In genomic region chr6:32148289-32148688, GRCh38 we compare ENCODE assay signal across 15 cellular contexts. TPM values are rescaled to one million over a fixed set of nuclear protein-coding genes. Genes with fewer than 3 reads are reported as not detected.
A peak's percentile ranks its signal among the peaks of the same experiment; 100 is the strongest.
DNase-seq lines count a peak whose midpoint lies in the region; ATAC-seq and TF ChIP-seq lines count a peak whose summit lies in the region.
"Had no signal": no experiment of that assay in that cellular context is flagged by ENCODE, and none has a peak within 500 bp of the region (broad histone marks: within the 10 kb centered on the region; RNA-seq: fewer than 3 reads in every experiment).

No MANE protein-coding gene starts in this region.

- no peak overlapping the region for H3K9ac ChIP-seq in colonic mucosa (ENCODE audit: low read depth in 2 of 2, low read length in 2 of 2)

- intact Hi-C loops in colonic mucosa (cut with DNase I) = no loop called here
- intact Hi-C loops in natural killer cell (cut with micrococcal nuclease) = loop anchor here (1.0 to 2.0 kb wide), 2 partner anchors 17 to 28 kb away; partner anchors contain the start of genes AGPAT1 and FKBPL
- intact Hi-C loops in upper lobe of right lung (cut with DNase I) = no loop called here

- H3K27me3 Mint-ChIP-seq in natural killer cell (ENCODE audit: low read depth in 2 of 2) = peaks cover 20 to 37% of the 10 kb centered on the region in 2 donors

- H3K9me3 ChIP-seq in colonic mucosa (no peaks in the 10 kb centered on the region), upper lobe of right lung (no peaks in the 10 kb centered on the region)
- H3K9me3 ChIP-seq: vagina had no signal

- TF ChIP-seq CTCF in colonic mucosa (IDR thresholded peaks at IDR 0.05) (no peak), natural killer cell (IDR thresholded peaks at IDR 0.05) (no peak), upper lobe of right lung (IDR thresholded peaks at IDR 0.05) (no peak), foreskin fibroblast (IDR thresholded peaks at IDR 0.05; ENCODE audit: low read depth, low read length) (no peak)

- H3K36me3 ChIP-seq in colonic mucosa (no peaks in the 10 kb centered on the region), upper lobe of right lung (no peaks in the 10 kb centered on the region)

- H3K4me3 ChIP-seq in colonic mucosa (peak overlapping the region; percentile 17), upper lobe of right lung (no peak overlapping the region), foreskin fibroblast (ENCODE audit: low read depth in 1 of 2, low read length in 2 of 2) (no peak overlapping the region)
- H3K4me3 ChIP-seq: SK-N-MC had no signal

- H3K27me3 ChIP-seq in colonic mucosa = no peaks in the 10 kb centered on the region
- peaks cover 27% of the 10 kb centered on the region for H3K27me3 ChIP-seq in upper lobe of right lung
- H3K27me3 ChIP-seq: vagina had no signal

- H3K36me3 Mint-ChIP-seq in natural killer cell = no peaks in the 10 kb centered on the region

- H3K9me3 Mint-ChIP-seq in natural killer cell = no peaks in the 10 kb centered on the region
- H3K9me3 Mint-ChIP-seq: HFFc6 had no signal

- ATAC-seq in natural killer cell (peak in 1 of 3 donors; percentile 17), upper lobe of right lung (no peak), HG03439 (IDR thresholded peaks at IDR 0.05; ENCODE audit: unreplicated experiment) (no peak)

- peak; percentile 12 for DNase-seq in stimulated activated CD4-positive, alpha-beta T cell treated with anti-CD3 and anti-CD28 coated beads, Interleukin-15, amount 100 ng/mL, for 24 hours
- no peak for DNase-seq in stimulated activated CD4-positive, alpha-beta T cell treated with anti-CD3 and anti-CD28 coated beads, Interleukin-1b, Interleukin-23, amount 100 ng/mL, for 48 hours
- no peak for DNase-seq in colonic mucosa
- no peak for DNase-seq in natural killer cell
- DNase-seq in upper lobe of right lung = no peak
- DNase-seq in NCI-H524 treated with DMSO at 0.1 percent for 48 hours (lab: John Stamatoyannopoulos, UW) = no peak
- no peak for DNase-seq in foreskin fibroblast
- DNase-seq: HFFc6, MM.1S, NCI-H748 treated with DMSO at 0.1 percent for 48 hours had no signal

- peaks cover 31 to 50% of the 10 kb centered on the region in 2 donors for H3K4me1 Mint-ChIP-seq in natural killer cell

- H3K27ac Mint-ChIP-seq in natural killer cell = peak overlapping the region; percentile 80 to 91
- H3K27ac Mint-ChIP-seq: HFFc6 had no signal

- no peak overlapping the region for H3K27ac ChIP-seq in colonic mucosa
- no peak overlapping the region for H3K27ac ChIP-seq in upper lobe of right lung
- H3K27ac ChIP-seq: C4-2B, coronary artery, SK-N-MC, vagina had no signal

- H3K4me1 ChIP-seq in colonic mucosa (no peaks in the 10 kb centered on the region), upper lobe of right lung (peaks cover 13% of the 10 kb centered on the region)

- H3K4me3 Mint-ChIP-seq in natural killer cell = peak overlapping the region; percentile 91
- H3K4me3 Mint-ChIP-seq: HFFc6 had no signal

RNA-seq across cellular contexts. Expression of gene PRRT1, which starts 3.5 kb away (rescaled TPM):
- total RNA-seq in colonic mucosa = under 1 TPM; 0.72 to 0.90 TPM
- total RNA-seq in natural killer cell = under 1 TPM; 0.38 to 0.63 (median 0.54) TPM
- 1.4 TPM for total RNA-seq in upper lobe of right lung

RNA-seq across cellular contexts. Expression of gene PPT2, which starts 5.7 kb away (rescaled TPM):
- total RNA-seq in colonic mucosa (10 to 100 TPM; 18.4 to 21.0 TPM), natural killer cell (10 to 100 TPM; 16.3 to 28.3 (median 19.0) TPM), upper lobe of right lung (19.2 TPM)

RNA-seq across cellular contexts. Expression of gene EGFL8, which starts 16.1 kb away (rescaled TPM):
- total RNA-seq in colonic mucosa = 10 to 100 TPM; 10.4 to 13.7 TPM
- total RNA-seq in natural killer cell = 10 to 100 TPM; 18.2 to 22.9 (median 20.1) TPM
- total RNA-seq in upper lobe of right lung = 14.5 TPM

RNA-seq across cellular contexts. Expression of gene FKBPL, which starts 18.2 kb away (rescaled TPM):
- 1 to 10 TPM; 5.2 to 8.1 TPM for total RNA-seq in colonic mucosa
- 1 to 10 TPM; 1.8 to 3.2 (median 2.4) TPM for total RNA-seq in natural killer cell
- 4.3 TPM for total RNA-seq in upper lobe of right lung

RNA-seq across cellular contexts. Expression of gene ATF6B, which starts 20.2 kb away (rescaled TPM):
- 100 to 1,000 TPM in 1 of 2 donors, 10 to 100 TPM in 1; 83.3 to 131 TPM for total RNA-seq in colonic mucosa
- total RNA-seq in natural killer cell = 100 to 1,000 TPM; 157 to 187 (median 178) TPM
- 78.1 TPM for total RNA-seq in upper lobe of right lung
